In genomic region chr12:71661977-71662522, GRCh38 we compare ENCODE assay signal across 8 cellular contexts. TPM values are rescaled to one million over a fixed set of nuclear protein-coding genes. Genes with fewer than 3 reads are reported as not detected.
DNase-seq lines count a peak whose midpoint lies in the region; ATAC-seq, FAIRE-seq and TF ChIP-seq lines count a peak whose summit lies in the region.

No MANE protein-coding gene starts in this region.

- peak overlapping the region; percentile 100 for H3K27ac Mint-ChIP-seq in activated CD4-positive, alpha-beta T cell treated with anti-CD3 and anti-CD28 coated beads, Interleukin-2, amount 10 ng/mL, durations not matched to agents 7 days and 5 days

- H3K27me3 ChIP-seq in adrenal gland (no peaks in the 10 kb centered on the region), thoracic aorta (replicated peaks; ENCODE audit: insufficient read depth) (no peaks in the 10 kb centered on the region)

- peaks cover 46% of the 10 kb centered on the region for H3K4me1 Mint-ChIP-seq in activated CD4-positive, alpha-beta T cell treated with anti-CD3 and anti-CD28 coated beads, Interleukin-2, amount 10 ng/mL, durations not matched to agents 7 days and 5 days

- H3K4me3 ChIP-seq in adrenal gland (peak overlapping the region in 2 of 4 donors; percentile 13 to 84), kidney (ENCODE audit: low read length in 2 of 2) (peak overlapping the region; percentile 97 to 98), thoracic aorta (peak overlapping the region; percentile 86)

- ATAC-seq in thoracic aorta (ENCODE audit: insufficient number of reproducible peaks, low FRiP score, low read depth) = no peak
- ATAC-seq in GM18909 (IDR thresholded peaks at IDR 0.05; ENCODE audit: poor library complexity, unreplicated experiment) = no peak

- no peaks in the 10 kb centered on the region for H3K27me3 Mint-ChIP-seq in activated CD4-positive, alpha-beta T cell treated with anti-CD3 and anti-CD28 coated beads, Interleukin-2, amount 10 ng/mL, durations not matched to agents 7 days and 5 days

- H3K36me3 ChIP-seq in adrenal gland (replicated peaks in 1 of 2) (peaks cover 0 to 30% of the 10 kb centered on the region in 2 donors), kidney (ENCODE audit: control insufficient read depth in 1 of 2, insufficient read depth in 2 of 2, low read length in 2 of 2) (peaks cover 5 to 27% of the 10 kb centered on the region in 2 donors), thoracic aorta (peaks cover 24% of the 10 kb centered on the region)

- CTCF ChIA-PET in activated CD4-positive, alpha-beta T cell treated with anti-CD3 and anti-CD28 coated beads, Interleukin-2, amount 10 ng/mL, durations not matched to agents 7 days and 5 days (lab: Charles Lee) = interaction anchor here (0.6 to 3.3 kb wide), 2 partner anchors 25 to 1232 kb away, joined by 6 to 16 read pairs; no protein-coding TSS in a partner anchor

- H3K36me3 Mint-ChIP-seq in activated CD4-positive, alpha-beta T cell treated with anti-CD3 and anti-CD28 coated beads, Interleukin-2, amount 10 ng/mL, durations not matched to agents 7 days and 5 days (ENCODE audit: low read depth) = peaks cover 45% of the 10 kb centered on the region

- H3K4me3 Mint-ChIP-seq in activated CD4-positive, alpha-beta T cell treated with anti-CD3 and anti-CD28 coated beads, Interleukin-2, amount 10 ng/mL, durations not matched to agents 7 days and 5 days = peak overlapping the region; percentile 98

- TF ChIP-seq POLR2A in adrenal gland (IDR thresholded peaks at IDR 0.05) = no peak

- intact Hi-C loops in adrenal gland (cut with DNase I) (loop anchor here in 1 of 2 donors (10.0 kb wide), 1 partner anchor 93 kb away; the partner anchor contains the start of gene RAB21), kidney (cut with DNase I) (no loop called here)

- H3K9me3 ChIP-seq in adrenal gland (replicated peaks in 1 of 3) (no peaks in the 10 kb centered on the region), kidney (ENCODE audit: control insufficient read depth in 1 of 2, low read length in 2 of 2) (no peaks in the 10 kb centered on the region), thoracic aorta (no peaks in the 10 kb centered on the region)

- no peaks in the 10 kb centered on the region for H3K9me3 Mint-ChIP-seq in activated CD4-positive, alpha-beta T cell treated with anti-CD3 and anti-CD28 coated beads, Interleukin-2, amount 10 ng/mL, durations not matched to agents 7 days and 5 days

- peak; percentile 21 for FAIRE-seq in kidney (lab: Jason Lieb, UNC)

- 4 to 8% (median 5%) methylated on average over 7 of the region's 7 CpGs for WGBS in adrenal gland, 4 donors

- peak overlapping the region; percentile 8 to 99 for H3K9ac ChIP-seq in kidney (ENCODE audit: low read length in 2 of 2)

- POLR2A ChIA-PET in activated CD4-positive, alpha-beta T cell treated with anti-CD3 and anti-CD28 coated beads, Interleukin-2, amount 10 ng/mL, durations not matched to agents 7 days and 5 days (lab: Charles Lee) = no interaction called here

- H3K27ac ChIP-seq in adrenal gland (peak overlapping the region in 4 of 5 donors; percentile 94 to 100 (median 98)), kidney (ENCODE audit: low read depth in 2 of 2, low read length in 2 of 2) (no peak overlapping the region), thoracic aorta (peak overlapping the region in 1 of 2 donors; percentile 96)

- peaks cover 11 to 38% of the 10 kb centered on the region in 2 donors for H3K4me1 ChIP-seq in adrenal gland (replicated peaks in 1 of 2)
- H3K4me1 ChIP-seq in kidney (ENCODE audit: control insufficient read depth in 1 of 2, insufficient read depth in 1 of 2, low read depth in 1 of 2, low read length in 2 of 2) = peaks cover 2 to 6% of the 10 kb centered on the region in 2 donors
- H3K4me1 ChIP-seq in thoracic aorta (ENCODE audit: control insufficient read depth in 1 of 2, low read depth in 2 of 2) = peaks cover 14 to 35% of the 10 kb centered on the region in 2 donors

- TF ChIP-seq CTCF in adrenal gland (IDR thresholded peaks at IDR 0.05) (no peak), kidney (IDR thresholded peaks at IDR 0.05; ENCODE audit: borderline replicate concordance, extremely low read depth, insufficient read depth) (no peak), thoracic aorta (IDR thresholded peaks at IDR 0.05) (no peak)

- no peak for DNase-seq in activated CD4-positive, alpha-beta T cell treated with anti-CD3 and anti-CD28 coated beads, Interleukin-2, amount 10 ng/mL, durations not matched to agents 7 days and 5 days
- DNase-seq in activated CD4-positive, alpha-beta T cell treated with anti-CD3 and anti-CD28 coated beads, Interleukin-2, amount 50 U/mL, for 4 hours = no peak
- no peak for DNase-seq in adrenal gland
- no peak for DNase-seq in kidney
- DNase-seq in thoracic aorta (ENCODE audit: low spot score) = no peak
- no peak for DNase-seq in NOMO-1 treated with dmso at 0.1 percent for 144 hours (lab: John Stamatoyannopoulos, UW; ENCODE audit: unreplicated experiment)
- DNase-seq in activated CD4-positive, alpha-beta T cell treated with anti-CD3 and anti-CD28 coated beads for 48 hours = no peak

RNA-seq across cellular contexts. Expression of gene ZFC3H1, which starts 1.6 kb away (rescaled TPM):
- total RNA-seq in activated CD4-positive, alpha-beta T cell treated with anti-CD3 and anti-CD28 coated beads, Interleukin-2, amount 10 ng/mL, durations not matched to agents 7 days and 5 days = 10 to 100 TPM; 55.8 to 66.7 TPM
- total RNA-seq in adrenal gland (10 to 100 TPM; 11.8 to 56.2 (median 28.8) TPM), kidney (42.4 TPM), thoracic aorta (100 to 1,000 TPM in 1 of 2 donors, 10 to 100 TPM in 1; 48.6 to 101 TPM)
- polyA plus RNA-seq in adrenal gland (10 to 100 TPM; 25.0 to 41.9 (median 29.4) TPM), kidney (ENCODE audit: insufficient read depth, low read depth, low replicate concordance) (11.2 TPM)

RNA-seq across cellular contexts. Expression of gene THAP2, which starts 2.1 kb away (rescaled TPM):
- 1 to 10 TPM; 6.1 to 7.1 TPM for total RNA-seq in activated CD4-positive, alpha-beta T cell treated with anti-CD3 and anti-CD28 coated beads, Interleukin-2, amount 10 ng/mL, durations not matched to agents 7 days and 5 days
- 10 to 100 TPM in 2 of 8 donors, 1 to 10 TPM in 5, under 1 TPM in 1; 0.95 to 15.7 (median 5.0) TPM for total RNA-seq in adrenal gland
- 10 to 100 TPM in 1 of 3 donors, 1 to 10 TPM in 2; 3.3 to 11.9 (median 4.9) TPM for polyA plus RNA-seq in adrenal gland
- 3.2 TPM for total RNA-seq in kidney
- polyA plus RNA-seq in kidney (ENCODE audit: insufficient read depth, low read depth, low replicate concordance) = 5.0 TPM
- 1 to 10 TPM in 1 of 2 donors, under 1 TPM in 1; 0.95 to 5.9 TPM for total RNA-seq in thoracic aorta

RNA-seq across cellular contexts. Expression of gene TMEM19, which starts 23.8 kb away (rescaled TPM):
- total RNA-seq in activated CD4-positive, alpha-beta T cell treated with anti-CD3 and anti-CD28 coated beads, Interleukin-2, amount 10 ng/mL, durations not matched to agents 7 days and 5 days = 10 to 100 TPM; 22.4 to 22.7 TPM
- total RNA-seq in adrenal gland (10 to 100 TPM; 12.2 to 21.1 (median 18.8) TPM), kidney (35.6 TPM), thoracic aorta (10 to 100 TPM; 18.4 to 39.4 TPM)
- polyA plus RNA-seq in adrenal gland (1 to 10 TPM; 2.8 to 7.9 (median 4.4) TPM), kidney (ENCODE audit: insufficient read depth, low read depth, low replicate concordance) (14.9 TPM)

Comparison
In these comparisons a context has a peak if more than half of its experiments do, and no peak if none do; other contexts are left out.
1. H3K27ac ChIP-seq: peak in adrenal gland (4 of 5); none in kidney (0 of 2).